Comparison of ENCODE assay signal across 8 cellular contexts in the genomic region with DNA sequence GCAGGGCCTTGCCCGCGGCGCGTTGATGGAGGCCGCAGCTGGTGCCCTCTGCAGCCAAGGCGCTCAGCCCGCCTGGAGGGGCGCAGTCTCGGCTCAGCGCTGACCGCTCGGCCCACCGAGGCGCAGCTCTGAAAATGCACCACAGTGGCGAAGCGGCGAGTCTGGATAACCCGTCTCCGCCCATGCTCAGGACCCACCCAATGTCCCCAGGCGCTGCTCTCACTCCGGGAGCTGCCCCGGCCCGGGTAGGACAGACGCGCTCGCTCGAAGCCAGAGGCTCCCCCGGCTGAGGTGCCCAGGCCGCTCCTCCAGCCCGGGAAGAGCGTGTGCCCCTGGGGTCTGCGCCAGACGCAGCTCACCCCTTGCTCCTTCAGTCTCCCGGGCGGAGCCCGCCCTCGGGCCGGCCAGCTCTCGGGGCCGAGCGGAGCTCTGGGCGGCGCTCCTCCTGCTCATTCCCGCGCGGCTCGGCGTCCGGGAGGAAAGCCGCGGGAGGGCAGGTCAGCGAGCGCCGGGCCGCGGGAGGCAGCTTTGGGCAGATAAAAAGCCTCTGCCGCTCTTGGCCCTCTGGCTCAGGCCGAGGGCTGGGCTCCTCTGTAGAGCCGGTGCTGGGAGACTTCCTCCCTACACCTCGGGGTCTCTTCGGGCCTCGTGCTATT. TPM values are rescaled to one million over a fixed set of nuclear protein-coding genes. Genes with fewer than 3 reads are reported as not detected.
A peak's percentile ranks its signal among the peaks of the same experiment; 100 is the strongest.
DNase-seq lines count a peak whose midpoint lies in the region; ATAC-seq and TF ChIP-seq lines count a peak whose summit lies in the region.

No MANE protein-coding gene starts in this region.

- no peaks in the 10 kb centered on the region for H3K9me3 ChIP-seq in adipocyte (ENCODE audit: control insufficient read depth, low read length)
- H3K9me3 ChIP-seq in iPS DF 6.9 (ENCODE audit: control insufficient read depth, insufficient read depth, low read length), result no peaks in the 10 kb centered on the region
- H3K9me3 ChIP-seq in gastrocnemius medialis, result no peaks in the 10 kb centered on the region

- H3K27me3 ChIP-seq in adipocyte (replicated peaks; ENCODE audit: control insufficient read depth, insufficient read depth, low read length) (peaks cover 45% of the 10 kb centered on the region), iPS DF 6.9 (ENCODE audit: control insufficient read depth, insufficient read depth, low read length) (peaks cover 48% of the 10 kb centered on the region), gastrocnemius medialis (peaks cover 51 to 57% (median 51%) of the 10 kb centered on the region in 3 donors)

- H3K4me3 ChIP-seq in adipocyte (ENCODE audit: low read length) (peak overlapping the region; percentile 78), iPS DF 6.9 (ENCODE audit: low read length) (peak overlapping the region; percentile 37; the same call in 1 of the 2 replicates), gastrocnemius medialis (peak overlapping the region; percentile 48 to 67 (median 58))

- peaks cover 19% of the 10 kb centered on the region for H3K4me1 ChIP-seq in adipocyte (ENCODE audit: control insufficient read depth, insufficient read depth, low read length)
- H3K4me1 ChIP-seq in iPS DF 6.9 (ENCODE audit: control insufficient read depth, insufficient read depth, low read length), result peaks cover 3% of the 10 kb centered on the region; the same call in 1 of the 2 replicates
- peaks cover 23 to 24% of the 10 kb centered on the region in 2 donors for H3K4me1 ChIP-seq in gastrocnemius medialis

- peak in 1 of 5 experiments; percentile 10 for TF ChIP-seq CTCF in gastrocnemius medialis (IDR thresholded peaks at IDR 0.05 in 4 of 5, conservative IDR thresholded peaks at IDR 0.05 in 1 of 5)

- peak overlapping the region; percentile 48 for H3K9ac ChIP-seq in adipocyte (ENCODE audit: low read length)

- peak; percentile 21 to 41 for DNase-seq in NCI-H2081 (lab: John Stamatoyannopoulos, UW)
- DNase-seq in NCI-H2081 treated with DMSO at 0.1 percent for 48 hours (lab: John Stamatoyannopoulos, UW), result no peak
- peak; percentile 77 for DNase-seq in NCI-H146 (lab: John Stamatoyannopoulos, UW)
- peak; percentile 57 for DNase-seq in adipocyte (ENCODE audit: low read depth)
- DNase-seq in iPS DF 6.9 (ENCODE audit: low read depth, low spot score), result no peak
- DNase-seq in gastrocnemius medialis, result no peak

- ATAC-seq in GM21619 (IDR thresholded peaks at IDR 0.05; ENCODE audit: unreplicated experiment) (peak; percentile 41), gastrocnemius medialis (peak; percentile 60 to 65), GM19467 (IDR thresholded peaks at IDR 0.05; ENCODE audit: unreplicated experiment) (no peak)

- H3K36me3 ChIP-seq in adipocyte (ENCODE audit: control insufficient read depth, insufficient read depth, low read length, severe bottlenecking) (peaks cover 7% of the 10 kb centered on the region), iPS DF 6.9 (ENCODE audit: control insufficient read depth, insufficient read depth, low read length) (no peaks in the 10 kb centered on the region), gastrocnemius medialis (peaks cover under 1 to 2% of the 10 kb centered on the region in 2 donors)

- intact Hi-C loops in gastrocnemius medialis (cut with DNase I; ENCODE audit: low total_unique reads), result no loop called here

- in situ Hi-C loops in gastrocnemius medialis (cut with MboI; ENCODE audit: low sequenced_read_pairs in 4 of 4), result no loop called here

- TF ChIP-seq POLR2A in gastrocnemius medialis (IDR thresholded peaks at IDR 0.05), result no peak

- H3K27ac ChIP-seq in iPS DF 6.9 (ENCODE audit: low read length) (no peak overlapping the region), gastrocnemius medialis (no peak overlapping the region)

- no CpG with 5 or more reads among the region's 62 CpGs for WGBS in iPS DF 6.9 (ENCODE audit: insufficient coverage, insufficient read length)

RNA-seq across cellular contexts. Expression of a gene that starts 1.6 kb away (rescaled TPM):
- not detected for total RNA-seq in gastrocnemius medialis

Comparison
In these comparisons a context has a peak if more than half of its experiments do, and no peak if none do; other contexts are left out.
1. DNase-seq: peak in NCI-H2081 (2 of 2), NCI-H146 (single experiment) and adipocyte (single experiment); none in NCI-H2081 treated with DMSO at 0.1 percent for 48 hours (single experiment), iPS DF 6.9 (single experiment) and gastrocnemius medialis (0 of 2).
2. Peak in every context shown above with its lines, with median percentiles within 50 percentile points of each other: H3K4me3 ChIP-seq.